Comparison of ENCODE assay signal across 25 cellular contexts in the genomic region with DNA sequence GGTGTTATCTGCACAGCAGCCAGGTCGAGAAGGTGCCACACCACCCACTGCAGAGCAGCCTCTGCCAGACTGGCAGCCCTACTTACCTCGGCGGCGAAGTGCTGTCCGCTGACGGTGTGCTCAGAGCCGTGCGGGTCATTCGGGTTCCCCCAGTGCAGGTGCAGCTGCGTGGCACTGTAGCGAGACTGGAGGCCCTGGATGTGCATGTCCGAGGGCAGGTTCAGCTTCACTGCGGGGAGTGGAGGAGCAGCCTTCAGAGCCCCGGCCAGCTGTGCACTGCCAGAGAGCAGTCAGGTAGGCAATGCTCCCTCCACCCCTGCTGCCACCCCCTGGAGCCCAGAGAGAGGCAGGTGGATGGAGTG. TPM values are rescaled to one million over a fixed set of nuclear protein-coding genes. Genes with fewer than 3 reads are reported as not detected.
DNase-seq lines count a peak whose midpoint lies in the region; ATAC-seq, FAIRE-seq and TF ChIP-seq lines count a peak whose summit lies in the region.
"Had no signal": no experiment of that assay in that cellular context is flagged by ENCODE, and none has a peak within 500 bp of the region (broad histone marks: within the 10 kb centered on the region; RNA-seq: fewer than 3 reads in every experiment).

No MANE protein-coding gene starts in this region.

- peaks cover 23 to 57% of the 10 kb centered on the region in 2 experiments for H3K4me1 ChIP-seq in SK-N-SH (ENCODE audit: control insufficient read depth in 1 of 2, insufficient read depth in 2 of 2, low read depth in 1 of 2, low read length in 1 of 2)
- peaks cover 68% of the 10 kb centered on the region for H3K4me1 ChIP-seq in keratinocyte (ENCODE audit: control insufficient read depth, extremely low read depth, insufficient read depth, low read length)
- peaks cover 50% of the 10 kb centered on the region for H3K4me1 ChIP-seq in osteoblast (ENCODE audit: insufficient read depth, low read length)
- H3K4me1 ChIP-seq in transverse colon: peaks cover 0 to 26% (median 8%) of the 10 kb centered on the region in 4 donors
- H3K4me1 ChIP-seq: Caco-2 had no signal

- 85% methylated on average over 4 of the region's 14 CpGs for WGBS in SK-N-SH (ENCODE audit: low lambda C conversion rate)
- whole genome bisulfite sequencing in transverse colon (ENCODE audit: low coverage in 1 of 2), 2 donors: 91% methylated on average over 14 of the region's 14 CpGs; no CpG with 5 or more reads in 1 of the 2 donors

- no peaks in the 10 kb centered on the region for H3K9me2 ChIP-seq in SK-N-SH

- H3K4me2 ChIP-seq in SK-N-SH: peak overlapping the region; percentile 54; the same call in 1 of the 2 replicates
- peak overlapping the region; percentile 14 for H3K4me2 ChIP-seq in keratinocyte (ENCODE audit: control insufficient read depth, extremely low read depth, insufficient read depth, low read depth, low read length)
- H3K4me2 ChIP-seq in osteoblast (ENCODE audit: insufficient read depth, low read length): no peak overlapping the region

- TF ChIP-seq EP300 in SK-N-SH (IDR thresholded peaks at IDR 0.05; ENCODE audit: borderline replicate concordance in 1 of 2, low read depth in 1 of 2, low read length in 1 of 2) (no peak), transverse colon (IDR thresholded peaks at IDR 0.05; ENCODE audit: low read depth) (no peak)

- TF ChIP-seq RAD21 in SK-N-SH (IDR thresholded peaks at IDR 0.05; ENCODE audit: low read length): no peak

- intact Hi-C loops in transverse colon (cut with DNase I; ENCODE audit: low total_unique reads): no loop called here

- H3K27me3 ChIP-seq in SK-N-SH (ENCODE audit: insufficient read depth) (no peaks in the 10 kb centered on the region), keratinocyte (ENCODE audit: control insufficient read depth, extremely low read depth, insufficient read depth, low read length) (no peaks in the 10 kb centered on the region), osteoblast (ENCODE audit: insufficient read depth, low read length) (no peaks in the 10 kb centered on the region), transverse colon (no peaks in the 10 kb centered on the region)
- H3K27me3 ChIP-seq: SJSA1 had no signal

- H3K9me1 ChIP-seq in keratinocyte (ENCODE audit: control insufficient read depth, extremely low read depth, insufficient read depth, low read length): peaks cover 9% of the 10 kb centered on the region

- in situ Hi-C loops in transverse colon (cut with MboI; ENCODE audit: low pct_ligation_motif_present in 1 of 4, low pct_unique_long_range_greater_than_20kb in 1 of 4, low sequenced_read_pairs in 3 of 4): no loop called here

- H3K4me3 ChIP-seq in SK-N-SH (ENCODE audit: low read depth in 2 of 2, low read length in 1 of 2) (no peak overlapping the region), keratinocyte (ENCODE audit: control insufficient read depth in 2 of 3, extremely low read depth in 1 of 3, insufficient read depth in 2 of 3, low read depth in 1 of 3, low read length in 3 of 3) (no peak overlapping the region), osteoblast (ENCODE audit: insufficient read depth, low read length) (no peak overlapping the region), transverse colon (no peak overlapping the region)
- H3K4me3 ChIP-seq: GM12878, SJSA1 had no signal

- H3K9me3 ChIP-seq in SK-N-SH (no peaks in the 10 kb centered on the region), keratinocyte (ENCODE audit: control insufficient read depth, low read depth, low read length) (no peaks in the 10 kb centered on the region), osteoblast (ENCODE audit: low read depth, low read length) (no peaks in the 10 kb centered on the region), transverse colon (no peaks in the 10 kb centered on the region)
- H3K9me3 ChIP-seq: Caco-2, SJSA1 had no signal

- H3K79me2 ChIP-seq in SK-N-SH (ENCODE audit: insufficient read depth) (no peaks in the 10 kb centered on the region; the same call in 1 of the 2 replicates), keratinocyte (ENCODE audit: control insufficient read depth, insufficient read depth, low read length) (peaks cover 2% of the 10 kb centered on the region), osteoblast (ENCODE audit: insufficient read depth, low read length) (peaks cover 8% of the 10 kb centered on the region)

- no peak for TF ChIP-seq CTCF in SK-N-SH (IDR thresholded peaks at IDR 0.05)
- no peak for TF ChIP-seq CTCF in keratinocyte (optimal IDR thresholded peaks at IDR 0.05 in 1 of 3, IDR thresholded peaks at IDR 0.05 in 1 of 3, conservative IDR thresholded peaks at IDR 0.05 in 1 of 3; ENCODE audit: extremely low read depth in 1 of 3, insufficient read depth in 2 of 3, low read length in 3 of 3)
- TF ChIP-seq CTCF in osteoblast (IDR thresholded peaks at IDR 0.05; ENCODE audit: extremely low read depth, low read depth, low read length): no peak
- no peak for TF ChIP-seq CTCF in transverse colon (IDR thresholded peaks at IDR 0.05)

- dilution Hi-C loops in keratinocyte (cut with MboI; ENCODE audit: extremely low pct_ligation_motif_present, low sequenced_read_pairs): no loop called here

- FAIRE-seq in keratinocyte (lab: Jason Lieb, UNC): no peak
- FAIRE-seq: G401.6, GM12878 had no signal

- no peak for TF ChIP-seq POLR2A in transverse colon (IDR thresholded peaks at IDR 0.05)

- H3K9ac ChIP-seq in SK-N-SH (no peak overlapping the region), keratinocyte (ENCODE audit: control insufficient read depth, extremely low read depth, insufficient read depth, low read length) (peak overlapping the region; percentile 29)

- ATAC-seq in SK-N-SH treated with all-trans-retinoic acid at 6 μM for 48 hours: no peak
- ATAC-seq in GM18511 (IDR thresholded peaks at IDR 0.05; ENCODE audit: unreplicated experiment): no peak
- ATAC-seq: GM12878, PC-3 had no signal

- no peak overlapping the region for H2AFZ ChIP-seq in SK-N-SH (ENCODE audit: low read depth)
- no peak overlapping the region for H2AFZ ChIP-seq in keratinocyte (ENCODE audit: control insufficient read depth, low read length)
- H2AFZ ChIP-seq in osteoblast (ENCODE audit: low read length): no peak overlapping the region

- no peaks in the 10 kb centered on the region for H3K36me3 ChIP-seq in SK-N-SH (replicated peaks in 1 of 2; ENCODE audit: control insufficient read depth in 1 of 2, insufficient read depth in 2 of 2, low read length in 1 of 2)
- peaks cover 7 to 32% of the 10 kb centered on the region in 2 experiments for H3K36me3 ChIP-seq in keratinocyte (ENCODE audit: control insufficient read depth in 2 of 2, extremely low read depth in 1 of 2, insufficient read depth in 2 of 2, low read length in 2 of 2)
- H3K36me3 ChIP-seq in osteoblast (ENCODE audit: insufficient read depth, low read length): peaks cover 14% of the 10 kb centered on the region
- H3K36me3 ChIP-seq in transverse colon: peaks cover 0 to 9% (median 2%) of the 10 kb centered on the region in 4 donors
- H3K36me3 ChIP-seq: SJSA1 had no signal

- H4K20me1 ChIP-seq in SK-N-SH (ENCODE audit: insufficient read depth): no peaks in the 10 kb centered on the region
- H4K20me1 ChIP-seq in keratinocyte (ENCODE audit: control insufficient read depth, extremely low read depth, insufficient read depth, low read length): no peaks in the 10 kb centered on the region
- no peaks in the 10 kb centered on the region for H4K20me1 ChIP-seq in osteoblast (ENCODE audit: insufficient read depth, low read length)

- H3F3A ChIP-seq in SK-N-SH (replicated peaks; ENCODE audit: insufficient read depth): peaks cover 13% of the 10 kb centered on the region

- CTCF ChIA-PET in SK-N-SH (lab: Yijun Ruan, JAX): no interaction called here

- DNase-seq in SK-N-SH (no peak), keratinocyte (ENCODE audit: low read depth, low spot score) (no peak), osteoblast (ENCODE audit: insufficient read length, low spot score, missing footprints) (no peak), cerebellar cortex (ENCODE audit: low spot score) (no peak), transverse colon (no peak)
- DNase-seq: 8988T; C1 segment of cervical spinal cord; Caco-2; CD4-positive, alpha-beta memory T cell; GOT3; Karpas-422; NCI-H1092 treated with DMSO at 0.1 percent for 48 hours; NCI-H1436; NCI-H187; NCI-H2081 treated with DMSO at 0.1 percent for 48 hours; NCI-H526; NCI-H82; PC-3; Right ventricle myocardium superior had no signal

- H3K27ac ChIP-seq in SK-N-SH (ENCODE audit: low read depth in 2 of 2, low read length in 1 of 2) (peak overlapping the region in 1 of 2 experiments; percentile 65; a peak in 1 of 4 replicates), keratinocyte (ENCODE audit: control insufficient read depth, insufficient read depth, low read length) (peak overlapping the region; percentile 70), osteoblast (ENCODE audit: low read depth, low read length) (peak overlapping the region; percentile 23), transverse colon (no peak overlapping the region)
- H3K27ac ChIP-seq: HL-60, SJSA1 had no signal

- POLR2A ChIA-PET in SK-N-SH (lab: Yijun Ruan, JAX): no interaction called here

TF ChIP-seq in SK-N-SH, 30 proteins besides CTCF, POLR2A, EP300 and RAD21 (continues in another document):
- TF ChIP-seq SIN3A (IDR thresholded peaks at IDR 0.05; ENCODE audit: borderline replicate concordance, low read depth, low read length): no peak

TF ChIP-seq in SK-N-SH treated with all-trans-retinoic acid at 6 μM for 48 hours, 23 proteins besides CTCF, POLR2A, EP300 and RAD21:
- TF ChIP-seq ESRRG (CRISPR knock-in tag; IDR thresholded peaks at IDR 0.05) (no peak), TCF4 (CRISPR knock-in tag; IDR thresholded peaks at IDR 0.05; ENCODE audit: borderline replicate concordance) (no peak), BACH2 (CRISPR knock-in tag; IDR thresholded peaks at IDR 0.05; ENCODE audit: borderline replicate concordance) (no peak), ZNF8 (CRISPR knock-in tag; IDR thresholded peaks at IDR 0.05) (no peak)
TF ChIP-seq in SK-N-SH treated with all-trans-retinoic acid at 6 μM for 48 hours: peak in this region for 0.

RNA-seq across cellular contexts. Expression of a gene that starts 36.3 kb away (rescaled TPM):
- polyA plus RNA-seq in SK-N-SH (2012; rRNA removed): 39.4 and 44.3 TPM in 2 replicates
- 32.6 and 41.3 TPM in 2 replicates for polyA plus RNA-seq in SK-N-SH (2012; cell fraction: cytosol; rRNA removed)
- polyA plus RNA-seq in SK-N-SH (2012; cell fraction: nucleus; rRNA removed): 25.4 and 33.6 TPM in 2 replicates
- 101 to 220 TPM (median 158 TPM) in 3 replicates for polyA plus RNA-seq in keratinocyte
- polyA plus RNA-seq in keratinocyte (2011; ENCODE audit: low read depth): 45.2 TPM
- polyA plus RNA-seq in keratinocyte (2011; cell fraction: cytosol; rRNA removed): 52.6 and 62.1 TPM in 2 replicates
- polyA plus RNA-seq in keratinocyte (2011; cell fraction: nucleus; rRNA removed): 202 and 203 TPM in 2 replicates
- polyA plus RNA-seq in keratinocyte (2012; ENCODE audit: low replicate concordance): 78.2 and 80.9 TPM in 2 replicates
- 71.9 to 160 TPM (median 122 TPM) in 3 replicates for polyA minus RNA-seq in keratinocyte
- polyA minus RNA-seq in keratinocyte (2011; cell fraction: cytosol; rRNA and poly(A)+ RNA removed): 91.3 TPM
- 234 and 311 TPM in 2 replicates for polyA minus RNA-seq in keratinocyte (2011; cell fraction: nucleus; rRNA and poly(A)+ RNA removed)
- total RNA-seq in osteoblast: 107 and 114 TPM in 2 replicates
- total RNA-seq in transverse colon: 100 to 1,000 TPM; 121 to 392 (median 329) TPM
- total RNA-seq: CD4-positive, alpha-beta memory T cell had no signal
- polyA plus RNA-seq: CD4-positive, alpha-beta memory T cell had no signal

Comparison
In these comparisons a context has a peak if more than half of its experiments do, and no peak if none do; other contexts are left out.
1. H3K27ac ChIP-seq: peak in keratinocyte (single experiment) and osteoblast (single experiment); none in transverse colon (0 of 4).